In genomic region chr12:49567302-49567610, GRCh38 we compare ENCODE assay signal across 8 cellular contexts. TPM values are rescaled to one million over a fixed set of nuclear protein-coding genes. Genes with fewer than 3 reads are reported as not detected.
DNase-seq lines count a peak whose midpoint lies in the region; ATAC-seq and TF ChIP-seq lines count a peak whose summit lies in the region.

No MANE protein-coding gene starts in this region.

- no peaks in the 10 kb centered on the region for H3K9me3 ChIP-seq in SK-N-MC (ENCODE audit: low read depth, low read length)
- H3K9me3 ChIP-seq in sigmoid colon, result no peaks in the 10 kb centered on the region

- H3K4me1 ChIP-seq in foreskin keratinocyte (no peaks in the 10 kb centered on the region), sigmoid colon (peaks cover 0 to 51% (median 42%) of the 10 kb centered on the region in 4 donors)

- no peak for TF ChIP-seq POLR2A in sigmoid colon (IDR thresholded peaks at IDR 0.05)

- no peak for TF ChIP-seq CTCF in 22Rv1 (IDR thresholded peaks at IDR 0.05)
- no peak for TF ChIP-seq CTCF in foreskin keratinocyte (conservative IDR thresholded peaks at IDR 0.05)
- no peak for TF ChIP-seq CTCF in sigmoid colon (IDR thresholded peaks at IDR 0.05)

- TF ChIP-seq EP300 in sigmoid colon (IDR thresholded peaks at IDR 0.05), result no peak

- WGBS in sigmoid colon, 2 donors, result 3% methylated on average over 11 of the region's 11 CpGs

- H3K36me3 ChIP-seq in SK-N-MC (ENCODE audit: insufficient read depth, low read length) (peaks cover 34% of the 10 kb centered on the region), sigmoid colon (peaks cover 23 to 38% (median 28%) of the 10 kb centered on the region in 4 donors)

- H3K9ac ChIP-seq in SK-N-MC (ENCODE audit: insufficient read length), result peak overlapping the region; percentile 85

- peak; percentile 15 for ATAC-seq in GM21576 (IDR thresholded peaks at IDR 0.05; ENCODE audit: unreplicated experiment)
- ATAC-seq in foreskin keratinocyte, result no peak

- no peaks in the 10 kb centered on the region for H3K27me3 ChIP-seq in foreskin keratinocyte
- no peaks in the 10 kb centered on the region for H3K27me3 ChIP-seq in sigmoid colon

- DNase-seq in SK-N-MC (ENCODE audit: low read depth, low spot score) (no peak), foreskin keratinocyte (no peak), sigmoid colon (no peak), NCI-H2227 treated with DMSO at 0.1 percent for 48 hours (lab: John Stamatoyannopoulos, UW) (no peak), NCI-H69 (lab: John Stamatoyannopoulos, UW) (no peak)
- DNase-seq in effector CD8-positive, alpha-beta T cell (lab: John Stamatoyannopoulos, UW), result no peak

- H3K4me3 ChIP-seq in SK-N-MC (peak overlapping the region; percentile 91), sigmoid colon (peak overlapping the region; percentile 66 to 83 (median 75))

- H3K27ac ChIP-seq in 22Rv1, result peak overlapping the region; percentile 75
- peak overlapping the region; percentile 94; the same call in 1 of the 2 replicates for H3K27ac ChIP-seq in SK-N-MC
- H3K27ac ChIP-seq in foreskin keratinocyte, result peak overlapping the region; percentile 91
- peak overlapping the region in 3 of 4 donors; percentile 85 to 90 (median 87) for H3K27ac ChIP-seq in sigmoid colon

- intact Hi-C loops in sigmoid colon (cut with DNase I), result loop anchor here (5.0 kb wide), 1 partner anchor 55 kb away; the partner anchor contains the start of gene PRPF40B

RNA-seq across cellular contexts. Expression of gene MCRS1, which starts 0.7 kb away (rescaled TPM):
- total RNA-seq in foreskin keratinocyte (71.0 and 74.0 TPM in 2 replicates), sigmoid colon (10 to 100 TPM; 33.6 to 59.3 (median 48.0) TPM)
- polyA plus RNA-seq in foreskin keratinocyte (69.2 and 73.8 TPM in 2 replicates), sigmoid colon (10 to 100 TPM; 43.8 to 61.0 (median 46.0) TPM)

RNA-seq across cellular contexts. Expression of gene KCNH3, which starts 28.4 kb away (rescaled TPM):
- total RNA-seq in foreskin keratinocyte, result 0.20 and 0.25 TPM in 2 replicates
- 0.16 and 0.29 TPM in 2 replicates for polyA plus RNA-seq in foreskin keratinocyte
- total RNA-seq in sigmoid colon, result under 1 TPM in 2 of 4 donors, not detected in 2; 0.14 to 0.83 TPM
- polyA plus RNA-seq in sigmoid colon, result under 1 TPM in 1 of 3 donors, not detected in 2; 0.36 TPM

RNA-seq across cellular contexts. Expression of gene FAM186B, which starts 38.2 kb away (rescaled TPM):
- total RNA-seq in foreskin keratinocyte (0.32 and 0.37 TPM in 2 replicates), sigmoid colon (under 1 TPM in 2 of 4 donors, not detected in 2; 0.16 to 0.54 TPM)
- polyA plus RNA-seq in foreskin keratinocyte (0.09 and 0.24 TPM in 2 replicates), sigmoid colon (under 1 TPM in 1 of 3 donors, not detected in 2; 0.22 TPM)

RNA-seq across cellular contexts. Expression of gene PRPF40B, which starts 56.1 kb away (rescaled TPM):
- total RNA-seq in foreskin keratinocyte (26.6 TPM in 2 replicates), sigmoid colon (10 to 100 TPM; 13.3 to 27.5 (median 21.0) TPM)
- polyA plus RNA-seq in foreskin keratinocyte (20.3 and 20.6 TPM in 2 replicates), sigmoid colon (10 to 100 TPM in 1 of 3 donors, 1 to 10 TPM in 2; 1.4 to 11.3 (median 3.6) TPM)
